ENCODE assay signal across 10 cellular contexts in the genomic region with DNA sequence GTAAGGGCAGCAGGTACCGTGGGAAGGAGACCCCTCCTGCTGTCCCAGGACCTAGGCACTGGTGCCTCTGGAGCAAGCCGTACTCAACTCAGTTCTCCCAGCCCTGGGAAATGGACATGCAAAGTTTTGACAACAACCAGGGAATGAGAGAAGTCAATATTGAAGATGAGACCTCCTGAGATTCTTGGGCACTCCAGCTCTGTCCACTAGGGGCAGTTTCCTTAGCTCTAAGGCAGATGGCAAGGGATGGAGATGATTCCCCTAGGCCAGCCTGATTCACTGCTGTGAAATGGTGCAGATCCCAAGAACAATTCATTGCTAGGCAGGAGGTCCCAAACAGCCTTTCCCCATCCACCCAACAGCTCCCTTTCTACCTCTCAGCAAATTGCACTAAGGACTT. TPM values are rescaled to one million over a fixed set of nuclear protein-coding genes. Genes with fewer than 3 reads are reported as not detected.
A peak's percentile ranks its signal among the peaks of the same experiment; 100 is the strongest.
DNase-seq lines count a peak whose midpoint lies in the region; ATAC-seq and TF ChIP-seq lines count a peak whose summit lies in the region.
"Had no signal": no experiment of that assay in that cellular context is flagged by ENCODE, and none has a peak within 500 bp of the region (broad histone marks: within the 10 kb centered on the region; RNA-seq: fewer than 3 reads in every experiment).

No MANE protein-coding gene starts in this region.

- DNase-seq in NCI-H146 (lab: John Stamatoyannopoulos, UW): peak; percentile 14
- no peak for DNase-seq in NCI-H146 treated with DMSO at 0.1 percent for 48 hours (lab: John Stamatoyannopoulos, UW; ENCODE audit: unreplicated experiment)
- DNase-seq in MM.1S: no peak
- peak; percentile 35 for DNase-seq in dermis blood vessel endothelial cell
- no peak for DNase-seq in osteocyte (ENCODE audit: extremely low spot score, unreplicated experiment)
- DNase-seq in ascending aorta (ENCODE audit: low spot score in 2 of 2): no peak
- DNase-seq in activated T-helper 1 cell treated with anti-CD3 and anti-CD28 coated beads, Interleukin-12 subunit alpha, Interleukin-12 subunit beta, Interleukin-2, Interleukin-4 antibody, amounts not matched to agents 30 ng/mL and 10 ng/mL and 1 ng/mL, durations not matched to agents 14 hours and 24 hours and 36 hours (ENCODE audit: low spot score): no peak
- no peak for DNase-seq in natural killer cell treated with Interleukin-12 subunit alpha and Interleukin-12 subunit beta and Interleukin-15 and Interleukin-18, amount 100 ng/mL, for 72 hours (ENCODE audit: low spot score)
- DNase-seq: thyroid gland had no signal

- no peak overlapping the region for H3K4me3 ChIP-seq in MM.1S (ENCODE audit: low read length)
- H3K4me3 ChIP-seq in ascending aorta: no peak overlapping the region
- H3K4me3 ChIP-seq: thyroid gland had no signal

- no peaks in the 10 kb centered on the region for H3K4me1 ChIP-seq in MM.1S (ENCODE audit: low read length)
- no peaks in the 10 kb centered on the region for H3K4me1 ChIP-seq in ascending aorta
- H3K4me1 ChIP-seq: thyroid gland had no signal

- H3K27ac ChIP-seq in MM.1S (ENCODE audit: low read length) (no peak overlapping the region), ascending aorta (no peak overlapping the region)
- H3K27ac ChIP-seq: thyroid gland had no signal

- no peaks in the 10 kb centered on the region for H3K4me1 Mint-ChIP-seq in osteocyte (ENCODE audit: unreplicated experiment)
- H3K4me1 Mint-ChIP-seq in activated T-helper 1 cell treated with anti-CD3 and anti-CD28 coated beads, Interleukin-12 subunit alpha, Interleukin-12 subunit beta, Interleukin-2, Interleukin-4 antibody, amounts not matched to agents 30 ng/mL and 10 ng/mL and 1 ng/mL, durations not matched to agents 14 hours and 24 hours and 36 hours (ENCODE audit: low read depth): no peaks in the 10 kb centered on the region
- H3K4me1 Mint-ChIP-seq in natural killer cell treated with Interleukin-12 subunit alpha and Interleukin-12 subunit beta and Interleukin-15 and Interleukin-18, amount 100 ng/mL, for 72 hours (ENCODE audit: low read depth in 2 of 2): no peaks in the 10 kb centered on the region

- no peaks in the 10 kb centered on the region for H3F3A ChIP-seq in MM.1S (ENCODE audit: insufficient read depth, low read length)

- TF ChIP-seq CTCF in MM.1S (IDR thresholded peaks at IDR 0.05; ENCODE audit: low read length): peak; percentile 48
- TF ChIP-seq CTCF in osteocyte (IDR thresholded peaks at IDR 0.05): peak; percentile 39
- TF ChIP-seq CTCF in ascending aorta (IDR thresholded peaks at IDR 0.05): no peak

- intact Hi-C loops in ascending aorta (cut with DNase I): no loop called here
- intact Hi-C loops in activated T-helper 1 cell treated with anti-CD3 and anti-CD28 coated beads, Interleukin-12 subunit alpha, Interleukin-12 subunit beta, Interleukin-2, Interleukin-4 antibody, amounts not matched to agents 30 ng/mL and 10 ng/mL and 1 ng/mL, durations not matched to agents 14 hours and 24 hours and 36 hours (cut with micrococcal nuclease): no loop called here

- no peaks in the 10 kb centered on the region for H3K9me3 Mint-ChIP-seq in osteocyte (ENCODE audit: unreplicated experiment)
- no peaks in the 10 kb centered on the region for H3K9me3 Mint-ChIP-seq in activated T-helper 1 cell treated with anti-CD3 and anti-CD28 coated beads, Interleukin-12 subunit alpha, Interleukin-12 subunit beta, Interleukin-2, Interleukin-4 antibody, amounts not matched to agents 30 ng/mL and 10 ng/mL and 1 ng/mL, durations not matched to agents 14 hours and 24 hours and 36 hours
- no peaks in the 10 kb centered on the region for H3K9me3 Mint-ChIP-seq in natural killer cell treated with Interleukin-12 subunit alpha and Interleukin-12 subunit beta and Interleukin-15 and Interleukin-18, amount 100 ng/mL, for 72 hours
- H3K9me3 Mint-ChIP-seq: T-helper 1 cell treated with Interleukin-12 subunit alpha and Interleukin-12 subunit beta and Interleukin-4 antibody, amounts not matched to agents 30 μg/mL and 1 μg/mL, for 36 hours had no signal

- no peaks in the 10 kb centered on the region for H3K9me2 ChIP-seq in MM.1S (replicated peaks; ENCODE audit: insufficient read depth, low read length)

- H4K20me1 ChIP-seq in MM.1S (ENCODE audit: insufficient read depth, low read length): no peaks in the 10 kb centered on the region

- no peaks in the 10 kb centered on the region for H3K36me3 ChIP-seq in MM.1S (replicated peaks; ENCODE audit: insufficient read depth, low read length)
- no peaks in the 10 kb centered on the region for H3K36me3 ChIP-seq in ascending aorta
- H3K36me3 ChIP-seq: thyroid gland had no signal

- no peak overlapping the region for H3K27ac Mint-ChIP-seq in osteocyte (ENCODE audit: unreplicated experiment)
- no peak overlapping the region for H3K27ac Mint-ChIP-seq in activated T-helper 1 cell treated with anti-CD3 and anti-CD28 coated beads, Interleukin-12 subunit alpha, Interleukin-12 subunit beta, Interleukin-2, Interleukin-4 antibody, amounts not matched to agents 30 ng/mL and 10 ng/mL and 1 ng/mL, durations not matched to agents 14 hours and 24 hours and 36 hours
- no peak overlapping the region for H3K27ac Mint-ChIP-seq in natural killer cell treated with Interleukin-12 subunit alpha and Interleukin-12 subunit beta and Interleukin-15 and Interleukin-18, amount 100 ng/mL, for 72 hours
- H3K27ac Mint-ChIP-seq: T-helper 1 cell treated with Interleukin-12 subunit alpha and Interleukin-12 subunit beta and Interleukin-4 antibody, amounts not matched to agents 30 μg/mL and 1 μg/mL, for 36 hours had no signal

- ATAC-seq in natural killer cell treated with Interleukin-12 subunit alpha and Interleukin-12 subunit beta and Interleukin-15 and Interleukin-18, amount 100 ng/mL, for 72 hours: no peak

- no peak overlapping the region for H3K4me3 Mint-ChIP-seq in osteocyte (ENCODE audit: unreplicated experiment)
- H3K4me3 Mint-ChIP-seq in activated T-helper 1 cell treated with anti-CD3 and anti-CD28 coated beads, Interleukin-12 subunit alpha, Interleukin-12 subunit beta, Interleukin-2, Interleukin-4 antibody, amounts not matched to agents 30 ng/mL and 10 ng/mL and 1 ng/mL, durations not matched to agents 14 hours and 24 hours and 36 hours: no peak overlapping the region
- H3K4me3 Mint-ChIP-seq in natural killer cell treated with Interleukin-12 subunit alpha and Interleukin-12 subunit beta and Interleukin-15 and Interleukin-18, amount 100 ng/mL, for 72 hours: no peak overlapping the region
- H3K4me3 Mint-ChIP-seq: T-helper 1 cell treated with Interleukin-12 subunit alpha and Interleukin-12 subunit beta and Interleukin-4 antibody, amounts not matched to agents 30 μg/mL and 1 μg/mL, for 36 hours had no signal

- H3K27me3 ChIP-seq in MM.1S (replicated peaks; ENCODE audit: insufficient read depth, low read length) (no peaks in the 10 kb centered on the region), ascending aorta (no peaks in the 10 kb centered on the region)
- H3K27me3 ChIP-seq: thyroid gland had no signal

- no peaks in the 10 kb centered on the region for H3K36me3 Mint-ChIP-seq in osteocyte (ENCODE audit: unreplicated experiment)
- no peaks in the 10 kb centered on the region for H3K36me3 Mint-ChIP-seq in activated T-helper 1 cell treated with anti-CD3 and anti-CD28 coated beads, Interleukin-12 subunit alpha, Interleukin-12 subunit beta, Interleukin-2, Interleukin-4 antibody, amounts not matched to agents 30 ng/mL and 10 ng/mL and 1 ng/mL, durations not matched to agents 14 hours and 24 hours and 36 hours (ENCODE audit: low read depth)
- H3K36me3 Mint-ChIP-seq in natural killer cell treated with Interleukin-12 subunit alpha and Interleukin-12 subunit beta and Interleukin-15 and Interleukin-18, amount 100 ng/mL, for 72 hours: no peaks in the 10 kb centered on the region

- no peak overlapping the region for H3K9ac ChIP-seq in MM.1S (ENCODE audit: low read length)

- no peak overlapping the region for H2AFZ ChIP-seq in MM.1S (ENCODE audit: low read length)

- H3K4me2 ChIP-seq in MM.1S (ENCODE audit: low read depth, low read length): no peak overlapping the region

- no peaks in the 10 kb centered on the region for H3K9me3 ChIP-seq in MM.1S (replicated peaks; ENCODE audit: insufficient read depth, low read length)
- no peaks in the 10 kb centered on the region for H3K9me3 ChIP-seq in ascending aorta
- H3K9me3 ChIP-seq: thyroid gland had no signal

- no peaks in the 10 kb centered on the region for H3K79me2 ChIP-seq in MM.1S (ENCODE audit: low read length)

- H3K27me3 Mint-ChIP-seq in osteocyte (ENCODE audit: unreplicated experiment): peaks cover 11% of the 10 kb centered on the region
- peaks cover 5% of the 10 kb centered on the region for H3K27me3 Mint-ChIP-seq in activated T-helper 1 cell treated with anti-CD3 and anti-CD28 coated beads, Interleukin-12 subunit alpha, Interleukin-12 subunit beta, Interleukin-2, Interleukin-4 antibody, amounts not matched to agents 30 ng/mL and 10 ng/mL and 1 ng/mL, durations not matched to agents 14 hours and 24 hours and 36 hours (ENCODE audit: insufficient read depth)
- H3K27me3 Mint-ChIP-seq in natural killer cell treated with Interleukin-12 subunit alpha and Interleukin-12 subunit beta and Interleukin-15 and Interleukin-18, amount 100 ng/mL, for 72 hours: peaks cover 5 to 6% of the 10 kb centered on the region in 2 donors

RNA-seq across cellular contexts. Expression of gene SDR42E2, which starts 20.6 kb away (rescaled TPM):
- not detected in 2 replicates for total RNA-seq in dermis blood vessel endothelial cell
- total RNA-seq in osteocyte: 0.13 TPM in 1 of 2 replicates, not detected in the other
- total RNA-seq in ascending aorta: not detected
- not detected in 2 replicates for total RNA-seq in activated T-helper 1 cell treated with anti-CD3 and anti-CD28 coated beads, Interleukin-12 subunit alpha, Interleukin-12 subunit beta, Interleukin-2, Interleukin-4 antibody, amounts not matched to agents 30 ng/mL and 10 ng/mL and 1 ng/mL, durations not matched to agents 14 hours and 24 hours and 36 hours
- total RNA-seq in natural killer cell treated with Interleukin-12 subunit alpha and Interleukin-12 subunit beta and Interleukin-15 and Interleukin-18, amount 100 ng/mL, for 72 hours: under 1 TPM in 1 of 2 donors, not detected in 1; 0.22 TPM
- total RNA-seq: thyroid gland had no signal

RNA-seq across cellular contexts. Expression of gene VWA3A, which starts 49.4 kb away (rescaled TPM):
- total RNA-seq in dermis blood vessel endothelial cell (0.17 TPM in 1 of 2 replicates, not detected in the other), osteocyte (0.27 TPM in 1 of 2 replicates, not detected in the other), ascending aorta (not detected)
- 0.10 and 0.24 TPM in 2 replicates for total RNA-seq in activated T-helper 1 cell treated with anti-CD3 and anti-CD28 coated beads, Interleukin-12 subunit alpha, Interleukin-12 subunit beta, Interleukin-2, Interleukin-4 antibody, amounts not matched to agents 30 ng/mL and 10 ng/mL and 1 ng/mL, durations not matched to agents 14 hours and 24 hours and 36 hours
- total RNA-seq in natural killer cell treated with Interleukin-12 subunit alpha and Interleukin-12 subunit beta and Interleukin-15 and Interleukin-18, amount 100 ng/mL, for 72 hours: under 1 TPM in 1 of 2 donors, not detected in 1; 0.67 TPM

Comparison
In these comparisons a context has a peak if more than half of its experiments do, and no peak if none do; other contexts are left out.
1. DNase-seq: peak in NCI-H146 (single experiment) and dermis blood vessel endothelial cell (single experiment); none in NCI-H146 treated with DMSO at 0.1 percent for 48 hours (single experiment), MM.1S (single experiment), osteocyte (single experiment), ascending aorta (0 of 2), activated T-helper 1 cell treated with anti-CD3 and anti-CD28 coated beads, Interleukin-12 subunit alpha, Interleukin-12 subunit beta, Interleukin-2, Interleukin-4 antibody, amounts not matched to agents 30 ng/mL and 10 ng/mL and 1 ng/mL, durations not matched to agents 14 hours and 24 hours and 36 hours (single experiment) and natural killer cell treated with Interleukin-12 subunit alpha and Interleukin-12 subunit beta and Interleukin-15 and Interleukin-18, amount 100 ng/mL, for 72 hours (single experiment).
2. CTCF ChIP-seq: peak in MM.1S (single experiment) and osteocyte (single experiment); none in ascending aorta (0 of 3).